Comparison of ENCODE assay signal across 8 cellular contexts in genomic region chr11:46555269-46556054, GRCh38. TPM values are rescaled to one million over a fixed set of nuclear protein-coding genes. Genes with fewer than 3 reads are reported as not detected.
DNase-seq lines count a peak whose midpoint lies in the region; ATAC-seq, FAIRE-seq and TF ChIP-seq lines count a peak whose summit lies in the region.

No MANE protein-coding gene starts in this region.

- no peak overlapping the region for H2AFZ ChIP-seq in HepG2 (ENCODE audit: low read length)
- no peak overlapping the region for H2AFZ ChIP-seq in keratinocyte (ENCODE audit: control insufficient read depth, low read length)

- WGBS in HepG2 (ENCODE audit: low lambda C conversion rate): 33% methylated on average over 2 of the region's 2 CpGs
- WGBS in right lobe of liver (ENCODE audit: insufficient coverage, low coverage, low lambda C conversion rate, missing lambda C conversion rate): 40% methylated on average over 2 of the region's 2 CpGs

- peaks cover 2% of the 10 kb centered on the region for H3K36me3 Mint-ChIP-seq in T-helper 2 cell treated with Interferon-gamma antibody and Interleukin-4, amounts not matched to agents 5 μg/mL and 100 μg/mL, for 36 hours (ENCODE audit: low read depth)

- H3K4me3 Mint-ChIP-seq in T-helper 2 cell treated with Interferon-gamma antibody and Interleukin-4, amounts not matched to agents 5 μg/mL and 100 μg/mL, for 36 hours: peak overlapping the region; percentile 60

- H3K4me2 ChIP-seq in HepG2 (ENCODE audit: low read depth, low read length) (peak overlapping the region; percentile 66), keratinocyte (ENCODE audit: control insufficient read depth, extremely low read depth, insufficient read depth, low read depth, low read length) (no peak overlapping the region)

- H3K9ac ChIP-seq in HepG2 (ENCODE audit: insufficient read depth, low read depth, low read length): peak overlapping the region; percentile 59
- H3K9ac ChIP-seq in keratinocyte (ENCODE audit: control insufficient read depth, extremely low read depth, insufficient read depth, low read length): no peak overlapping the region

- no peaks in the 10 kb centered on the region for H3K9me1 ChIP-seq in keratinocyte (ENCODE audit: control insufficient read depth, extremely low read depth, insufficient read depth, low read length)

- no peak for TF ChIP-seq CTCF in HepG2 (CRISPR knock-in tag; IDR thresholded peaks at IDR 0.05)
- TF ChIP-seq CTCF in right lobe of liver (IDR thresholded peaks at IDR 0.05): no peak
- TF ChIP-seq CTCF in keratinocyte (optimal IDR thresholded peaks at IDR 0.05 in 1 of 3, IDR thresholded peaks at IDR 0.05 in 1 of 3, conservative IDR thresholded peaks at IDR 0.05 in 1 of 3; ENCODE audit: extremely low read depth in 1 of 3, insufficient read depth in 2 of 3, low read length in 3 of 3): no peak

- ATAC-seq in HepG2 (no peak), right lobe of liver (no peak), HG02588 (IDR thresholded peaks at IDR 0.05; ENCODE audit: unreplicated experiment) (no peak), HG03571 (IDR thresholded peaks at IDR 0.05; ENCODE audit: unreplicated experiment) (no peak)

- H4K20me1 ChIP-seq in HepG2 (ENCODE audit: insufficient read depth, low read length) (no peaks in the 10 kb centered on the region), keratinocyte (ENCODE audit: control insufficient read depth, extremely low read depth, insufficient read depth, low read length) (no peaks in the 10 kb centered on the region)

- POLR2A ChIA-PET in HepG2 (lab: Yijun Ruan, JAX): interaction anchor here (1.1 to 1.8 kb wide), 8 partner anchors 10 to 312 kb away, joined by 3 to 13 read pairs (median 4); partner anchors contain the start of genes ARHGAP1 and ZNF408

- TF ChIP-seq POLR2A in HepG2 (IDR thresholded peaks at IDR 0.05; ENCODE audit: insufficient read depth in 1 of 2, low read depth in 2 of 2, low read length in 2 of 2) (no peak), right lobe of liver (IDR thresholded peaks at IDR 0.05) (no peak)

- no peak for DNase-seq in HepG2 (ENCODE audit: low spot score)
- no peak for DNase-seq in right lobe of liver
- DNase-seq in T-helper 2 cell treated with Interferon-gamma antibody and Interleukin-4, amounts not matched to agents 5 μg/mL and 100 μg/mL, for 36 hours (ENCODE audit: low spot score): peak; percentile 14
- DNase-seq in keratinocyte (ENCODE audit: low read depth, low spot score): no peak
- no peak for DNase-seq in cortex of kidney (lab: John Stamatoyannopoulos, UW)
- no peak for DNase-seq in caudate nucleus (lab: John Stamatoyannopoulos, UW)

- H3K4me1 Mint-ChIP-seq in T-helper 2 cell treated with Interferon-gamma antibody and Interleukin-4, amounts not matched to agents 5 μg/mL and 100 μg/mL, for 36 hours (ENCODE audit: low read depth): peaks cover 53% of the 10 kb centered on the region

- peak overlapping the region; percentile 61 for H3K27ac Mint-ChIP-seq in T-helper 2 cell treated with Interferon-gamma antibody and Interleukin-4, amounts not matched to agents 5 μg/mL and 100 μg/mL, for 36 hours

- H3K9me3 Mint-ChIP-seq in T-helper 2 cell treated with Interferon-gamma antibody and Interleukin-4, amounts not matched to agents 5 μg/mL and 100 μg/mL, for 36 hours: no peaks in the 10 kb centered on the region

- H3K36me3 ChIP-seq in HepG2 (replicated peaks in 1 of 2; ENCODE audit: control insufficient read depth in 1 of 2, insufficient read depth in 2 of 2, low read length in 2 of 2): no peaks in the 10 kb centered on the region
- H3K36me3 ChIP-seq in right lobe of liver: no peaks in the 10 kb centered on the region
- no peaks in the 10 kb centered on the region for H3K36me3 ChIP-seq in keratinocyte (ENCODE audit: control insufficient read depth in 2 of 2, extremely low read depth in 1 of 2, insufficient read depth in 2 of 2, low read length in 2 of 2)

- BruUV-seq in HepG2 (replicated peaks; lab: Mats Ljungman, UMichigan): no TSS peak

- H3K27me3 ChIP-seq in HepG2 (ENCODE audit: control insufficient read depth in 1 of 2, insufficient read depth in 2 of 2, low read length in 2 of 2) (no peaks in the 10 kb centered on the region), right lobe of liver (no peaks in the 10 kb centered on the region), keratinocyte (ENCODE audit: control insufficient read depth, extremely low read depth, insufficient read depth, low read length) (no peaks in the 10 kb centered on the region)

- H3K27ac ChIP-seq in HepG2 (ENCODE audit: extremely low read length, insufficient read depth, low read length): peak overlapping the region; percentile 91
- no peak overlapping the region for H3K27ac ChIP-seq in right lobe of liver
- H3K27ac ChIP-seq in keratinocyte (ENCODE audit: control insufficient read depth, insufficient read depth, low read length): peak overlapping the region; percentile 87
- H3K27ac ChIP-seq in caudate nucleus (ENCODE audit: low read depth, low read length): no peak overlapping the region

- FAIRE-seq in HepG2 (lab: Jason Lieb, UNC) (no peak), keratinocyte (lab: Jason Lieb, UNC) (no peak)

- peaks cover 83% of the 10 kb centered on the region for H3K79me2 ChIP-seq in HepG2 (ENCODE audit: insufficient read depth, low read length)
- H3K79me2 ChIP-seq in keratinocyte (ENCODE audit: control insufficient read depth, insufficient read depth, low read length): peaks cover 66% of the 10 kb centered on the region

- CTCF ChIA-PET in HepG2 (lab: Yijun Ruan, JAX; ENCODE audit: low intra/inter-chr PET ratio, low total read pairs): no interaction called here

- in situ Hi-C loops in HepG2 (cut with HindIII; ENCODE audit: extremely low pct_ligation_motif_present, low pct_unique_long_range_greater_than_20kb): no loop called here

- no peak for TF ChIP-seq RAD21 in HepG2 (CRISPR knock-in tag; IDR thresholded peaks at IDR 0.05)

- H3K4me1 ChIP-seq in HepG2 (ENCODE audit: insufficient read depth, low read length): peaks cover 76% of the 10 kb centered on the region
- peaks cover 0 to 32% (median 7%) of the 10 kb centered on the region in 4 donors for H3K4me1 ChIP-seq in right lobe of liver
- peaks cover 23% of the 10 kb centered on the region for H3K4me1 ChIP-seq in keratinocyte (ENCODE audit: control insufficient read depth, extremely low read depth, insufficient read depth, low read length)

- no peaks in the 10 kb centered on the region for H3K27me3 Mint-ChIP-seq in T-helper 2 cell treated with Interferon-gamma antibody and Interleukin-4, amounts not matched to agents 5 μg/mL and 100 μg/mL, for 36 hours (ENCODE audit: low read depth)

- dilution Hi-C loops in keratinocyte (cut with MboI; ENCODE audit: extremely low pct_ligation_motif_present, low sequenced_read_pairs): no loop called here

- intact Hi-C loops in HepG2 (cut with micrococcal nuclease; ENCODE audit: unreplicated experiment) (no loop called here), right lobe of liver (cut with DNase I) (no loop called here)

- TF ChIP-seq EP300 in HepG2 (IDR thresholded peaks at IDR 0.05; ENCODE audit: low read depth in 2 of 2, low read length in 2 of 2) (no peak), HepG2 (CRISPR knock-in tag; IDR thresholded peaks at IDR 0.05; ENCODE audit: borderline replicate concordance) (no peak)

- H3K9me3 ChIP-seq in HepG2 (ENCODE audit: low read length) (no peaks in the 10 kb centered on the region), right lobe of liver (no peaks in the 10 kb centered on the region), keratinocyte (ENCODE audit: control insufficient read depth, low read depth, low read length) (no peaks in the 10 kb centered on the region)

- H3K4me3 ChIP-seq in HepG2 (replicated peaks in 1 of 3; ENCODE audit: insufficient read depth in 1 of 3, low read depth in 2 of 3, low read length in 3 of 3): peak overlapping the region in 2 of 3 experiments; percentile 9 to 30; a peak in 1 of 6 replicates
- no peak overlapping the region for H3K4me3 ChIP-seq in right lobe of liver
- H3K4me3 ChIP-seq in keratinocyte (ENCODE audit: control insufficient read depth in 2 of 3, extremely low read depth in 1 of 3, insufficient read depth in 2 of 3, low read depth in 1 of 3, low read length in 3 of 3): no peak overlapping the region

TF ChIP-seq in HepG2, 621 proteins besides CTCF, POLR2A, EP300 and RAD21 (continues in another document):
- TF ChIP-seq IKZF1 (IDR thresholded peaks at IDR 0.05) (no peak), HDAC2 (CRISPR knock-in tag; IDR thresholded peaks at IDR 0.05) (no peak)

RNA-seq across cellular contexts. Expression of gene AMBRA1, which starts 38.4 kb away (rescaled TPM):
- total RNA-seq in HepG2 (2016; rRNA removed; fragmentation: Illumina TruSeq; extraction: Trizol) (26.0 and 26.1 TPM in 2 replicates), right lobe of liver (10 to 100 TPM; 11.0 to 15.7 (median 13.6) TPM)
- total RNA-seq in HepG2 (2016; cell fraction: cytosol; rRNA removed; fragmentation: Illumina TruSeq; extraction: Trizol; ENCODE audit: low read depth): 17.6 and 23.5 TPM in 2 replicates
- total RNA-seq in HepG2 (2016; cell fraction: insoluble cytoplasmic fraction; rRNA removed; fragmentation: Illumina TruSeq; extraction: Trizol): 22.8 and 26.4 TPM in 2 replicates
- total RNA-seq in HepG2 (2016; cell fraction: membrane; rRNA removed; fragmentation: Illumina TruSeq; extraction: Trizol): 11.4 and 12.2 TPM in 2 replicates
- total RNA-seq in HepG2 (2016; cell fraction: nucleus; rRNA removed; fragmentation: Illumina TruSeq; extraction: Trizol): 31.5 and 33.0 TPM in 2 replicates
- polyA plus RNA-seq in HepG2 (2011; rRNA removed) (15.7 and 16.8 TPM in 2 replicates), keratinocyte (8.6 to 15.2 TPM (median 10.5 TPM) in 3 replicates)
- 7.8 and 8.9 TPM in 2 replicates for polyA plus RNA-seq in HepG2 (2011; cell fraction: cytosol; rRNA removed)
- 32.8 and 50.7 TPM in 2 replicates for polyA plus RNA-seq in HepG2 (2011; cell fraction: nucleus; rRNA removed)
- 16.2 and 19.7 TPM in 2 replicates for polyA plus RNA-seq in HepG2 (2012)
- polyA plus RNA-seq in HepG2 (2016; cell fraction: cytosol; fragmentation: Illumina TruSeq; extraction: Trizol; ENCODE audit: low read depth): 0.49 and 0.63 TPM in 2 replicates
- 10.4 and 12.5 TPM in 2 replicates for polyA plus RNA-seq in HepG2 (2016; cell fraction: insoluble cytoplasmic fraction; fragmentation: Illumina TruSeq; extraction: Trizol; ENCODE audit: low read depth)
- 1.7 and 2.2 TPM in 2 replicates for polyA plus RNA-seq in HepG2 (2016; cell fraction: membrane; fragmentation: Illumina TruSeq; extraction: Trizol; ENCODE audit: low read depth)
- 14.6 and 18.1 TPM in 2 replicates for polyA plus RNA-seq in HepG2 (2016; cell fraction: nucleus; fragmentation: Illumina TruSeq; extraction: Trizol; ENCODE audit: insufficient read depth, low read depth)
- polyA minus RNA-seq in HepG2 (2011; rRNA and poly(A)+ RNA removed; ENCODE audit: low replicate concordance): 74.1 and 110 TPM in 2 replicates
- 20.0 and 28.0 TPM in 2 replicates for polyA minus RNA-seq in HepG2 (2011; cell fraction: cytosol; rRNA and poly(A)+ RNA removed)
- 91.6 and 127 TPM in 2 replicates for polyA minus RNA-seq in HepG2 (2011; cell fraction: nucleus; rRNA and poly(A)+ RNA removed)
- polyA plus RNA-seq in keratinocyte (2011; ENCODE audit: low read depth): 6.6 TPM
- polyA plus RNA-seq in keratinocyte (2011; cell fraction: cytosol; rRNA removed): 7.8 and 9.3 TPM in 2 replicates
- 23.8 and 31.0 TPM in 2 replicates for polyA plus RNA-seq in keratinocyte (2011; cell fraction: nucleus; rRNA removed)
- polyA plus RNA-seq in keratinocyte (2012; ENCODE audit: low replicate concordance): 9.9 and 15.1 TPM in 2 replicates
- 26.2 to 42.9 TPM (median 34.1 TPM) in 3 replicates for polyA minus RNA-seq in keratinocyte
- 16.5 TPM for polyA minus RNA-seq in keratinocyte (2011; cell fraction: cytosol; rRNA and poly(A)+ RNA removed)
- 38.9 and 58.6 TPM in 2 replicates for polyA minus RNA-seq in keratinocyte (2011; cell fraction: nucleus; rRNA and poly(A)+ RNA removed)

Comparison
In these comparisons a context has a peak if more than half of its experiments do, and no peak if none do; other contexts are left out.
1. H3K27ac ChIP-seq: peak in HepG2 (single experiment) and keratinocyte (single experiment); none in right lobe of liver (0 of 3) and caudate nucleus (single experiment).
2. H3K4me3 ChIP-seq: peak in HepG2 (2 of 3); none in right lobe of liver (0 of 3) and keratinocyte (0 of 3).